ENCODE assay signal across 10 cellular contexts in the genomic region with DNA sequence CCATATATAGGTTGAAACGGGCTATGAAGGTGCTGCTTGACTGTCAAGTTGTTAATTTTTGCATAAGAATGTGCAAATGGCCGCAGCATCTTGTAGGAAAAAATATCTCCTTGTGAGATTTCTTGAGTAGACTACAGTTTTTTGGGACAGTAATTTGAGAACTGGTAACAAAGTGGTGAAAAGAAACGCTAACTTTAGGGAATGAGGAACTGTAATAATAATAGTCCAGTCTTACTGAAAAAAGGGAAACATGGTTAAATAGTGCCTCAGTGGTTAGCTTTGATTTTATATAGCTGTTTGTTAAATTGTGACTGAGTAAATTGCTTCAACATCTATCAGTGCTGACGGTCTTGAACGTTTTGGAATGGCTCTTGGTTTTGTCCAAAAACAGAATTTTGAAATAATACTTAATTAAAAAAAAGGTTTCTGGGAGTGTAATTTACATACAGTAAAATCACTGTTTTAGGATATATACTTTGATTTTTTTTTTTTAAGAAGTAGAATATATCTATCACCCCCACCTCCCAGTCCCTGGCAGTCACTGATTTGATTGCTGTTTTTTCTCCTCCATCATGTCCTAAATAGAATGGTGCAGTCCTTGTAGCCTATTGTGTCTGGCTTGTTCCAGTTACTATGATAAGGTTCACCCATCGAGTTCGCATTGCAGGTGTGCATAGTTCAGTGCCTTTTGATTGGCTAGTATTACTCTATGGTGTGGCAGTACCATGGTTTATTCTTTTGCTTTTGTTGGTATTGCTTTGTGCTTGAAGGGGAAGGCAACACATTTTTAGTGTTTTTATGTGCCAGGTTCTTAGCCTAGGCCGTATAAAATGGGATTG. TPM values are rescaled to one million over a fixed set of nuclear protein-coding genes. Genes with fewer than 3 reads are reported as not detected.
DNase-seq lines count a peak whose midpoint lies in the region; ATAC-seq, FAIRE-seq and TF ChIP-seq lines count a peak whose summit lies in the region.
"Had no signal": no experiment of that assay in that cellular context is flagged by ENCODE, and none has a peak within 500 bp of the region (broad histone marks: within the 10 kb centered on the region; RNA-seq: fewer than 3 reads in every experiment).

No MANE protein-coding gene starts in this region.

- H3K4me1 ChIP-seq in Panc1 (ENCODE audit: control insufficient read depth, insufficient read depth, low read length), result peaks cover 49% of the 10 kb centered on the region
- peaks cover 20% of the 10 kb centered on the region for H3K4me1 ChIP-seq in ovary (ENCODE audit: insufficient read depth)

- FAIRE-seq in urothelium cell line (lab: Jason Lieb, UNC), result no peak
- FAIRE-seq: TTC549 had no signal

- H3K27ac ChIP-seq in Panc1 (ENCODE audit: low read length) (peak overlapping the region; percentile 75), epithelial cell of prostate (peak overlapping the region; percentile 85), ovary (no peak overlapping the region)

- no TSS peak for BruUV-seq in Panc1 (replicated peaks; lab: Mats Ljungman, UMichigan)

- no peak for TF ChIP-seq EP300 in ovary (IDR thresholded peaks at IDR 0.05)

- in situ Hi-C loops in Panc1 (cut with HindIII; ENCODE audit: low pct_unique_long_range_greater_than_20kb, low sequenced_read_pairs), result no loop called here

- peaks cover 6% of the 10 kb centered on the region for H3K36me3 ChIP-seq in GM06990 (ENCODE audit: control insufficient read depth, insufficient read depth, low read length)
- peaks cover 34% of the 10 kb centered on the region for H3K36me3 ChIP-seq in Panc1 (ENCODE audit: control insufficient read depth, insufficient read depth, low read length)
- H3K36me3 ChIP-seq in ovary, result no peaks in the 10 kb centered on the region

- H3K9me3 ChIP-seq in Panc1 (ENCODE audit: control insufficient read depth, insufficient read depth, low read depth, low read length) (no peaks in the 10 kb centered on the region), ovary (no peaks in the 10 kb centered on the region)

- H3K27me3 ChIP-seq in GM06990 (replicated peaks; ENCODE audit: control insufficient read depth, insufficient read depth, low read length) (no peaks in the 10 kb centered on the region), Panc1 (ENCODE audit: control insufficient read depth, insufficient read depth, low read length) (no peaks in the 10 kb centered on the region), ovary (no peaks in the 10 kb centered on the region)

- CTCF ChIA-PET in Panc1 (lab: Charles Lee), result interaction anchor here (0.6 to 0.7 kb wide), 2 partner anchors 85 to 431 kb away, joined by 3 to 4 read pairs; no protein-coding TSS in a partner anchor

- DNase-seq in GM06990 (ENCODE audit: extremely low read depth, insufficient read length), result no peak
- no peak for DNase-seq in Panc1 (ENCODE audit: low read depth, low spot score)
- DNase-seq in epithelial cell of prostate (ENCODE audit: low read depth, low spot score), result no peak
- DNase-seq in ovary, result no peak
- no peak for DNase-seq in NCI-H1105 (lab: John Stamatoyannopoulos, UW)
- DNase-seq in 8988T, result no peak
- DNase-seq in NCI-H345 treated with DMSO at 0.1 percent for 48 hours (lab: John Stamatoyannopoulos, UW; ENCODE audit: unreplicated experiment), result no peak
- no peak for DNase-seq in urothelium cell line (ENCODE audit: low spot score)
- DNase-seq: occipital lobe had no signal

- no peak for TF ChIP-seq POLR2A in ovary (IDR thresholded peaks at IDR 0.05)

- POLR2A ChIA-PET in Panc1 (lab: Charles Lee), result no interaction called here

- TF ChIP-seq CTCF in GM06990 (IDR thresholded peaks at IDR 0.05; ENCODE audit: insufficient read depth, low read length, poor library complexity, severe bottlenecking), result no peak
- no peak for TF ChIP-seq CTCF in Panc1 (IDR thresholded peaks at IDR 0.05)
- no peak for TF ChIP-seq CTCF in ovary (IDR thresholded peaks at IDR 0.05)

- ATAC-seq in Panc1, result no peak

- H3K4me3 ChIP-seq in GM06990 (replicated peaks; ENCODE audit: low read depth, low read length), result peak overlapping the region; percentile 95
- H3K4me3 ChIP-seq in Panc1 (ENCODE audit: low read depth in 2 of 2, low read length in 2 of 2), result peak overlapping the region; percentile 91 to 93
- peak overlapping the region; percentile 98 for H3K4me3 ChIP-seq in ovary

- intact Hi-C loops in Panc1 (cut with micrococcal nuclease; ENCODE audit: unreplicated experiment), result loop anchor here (10.0 kb wide), 1 partner anchor 139 kb away; no protein-coding TSS in a partner anchor
- intact Hi-C loops in ovary (cut with DNase I), result loop anchor here in 2 of 4 donors (5.0 kb wide), 2 partner anchors 132 to 137 kb away; partner anchors contain the start of gene USP7 (in 1 of the 2)

- WGBS in ovary, 3 donors, result 24 to 29% (median 25%) methylated on average over 8 of the region's 8 CpGs

RNA-seq across cellular contexts. Expression of gene HAPSTR1, which starts 2.8 kb away (rescaled TPM):
- 49.9 TPM for total RNA-seq in Panc1 (2021; ENCODE audit: unreplicated experiment)
- polyA plus RNA-seq in Panc1 (2012; ENCODE audit: insufficient read length), result 15.7 TPM
- total RNA-seq in ovary, result 10 to 100 TPM; 31.2 to 76.1 (median 57.5) TPM
- 10 to 100 TPM; 15.7 to 29.1 TPM for polyA plus RNA-seq in ovary

Comparison
In these comparisons a context has a peak if more than half of its experiments do, and no peak if none do; other contexts are left out.
1. H3K27ac ChIP-seq: peak in Panc1 (single experiment) and epithelial cell of prostate (single experiment); none in ovary (0 of 2).
2. Peak in every context shown above with its lines, with median percentiles within 50 percentile points of each other: H3K4me3 ChIP-seq.